1 cellular context compared by ENCODE assay signal in genomic region chr19:1017906-1018305, GRCh38.
TF ChIP-seq lines count a peak whose summit lies in the region.

No MANE protein-coding gene starts in this region.

TF ChIP-seq in SK-N-SH, 30 proteins besides CTCF, POLR2A, EP300 and RAD21 (continued from another document):
- TF ChIP-seq USF1 (IDR thresholded peaks at IDR 0.05; ENCODE audit: borderline replicate concordance, low read depth) (no peak), YY1 (IDR thresholded peaks at IDR 0.05; ENCODE audit: low read depth) (no peak)
TF ChIP-seq in SK-N-SH: peak in this region for 0.
